13 cellular contexts compared by ENCODE assay signal in the genomic region with DNA sequence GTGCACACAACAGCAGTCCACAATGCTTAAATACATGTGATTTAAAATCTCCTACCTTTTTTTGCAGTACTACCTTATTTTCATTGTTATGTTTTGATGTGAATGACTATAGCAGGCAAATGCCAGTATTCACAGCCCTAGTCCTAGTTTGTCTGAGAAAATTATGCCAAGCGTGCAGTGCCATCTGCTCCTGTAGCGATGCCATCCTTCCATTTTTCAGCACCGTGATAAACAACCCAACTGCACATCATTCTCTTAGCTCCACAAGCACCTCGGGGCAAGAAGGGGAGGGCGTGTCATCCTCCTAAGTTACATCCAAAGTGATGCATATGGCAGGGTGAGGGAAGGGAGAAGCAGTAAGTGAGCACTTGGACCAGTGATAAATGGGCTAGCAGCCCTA.
DNase-seq lines count a peak whose midpoint lies in the region; ATAC-seq lines count a peak whose summit lies in the region.
"Had no signal": no experiment of that assay in that cellular context is flagged by ENCODE, and none has a peak within 500 bp of the region (broad histone marks: within the 10 kb centered on the region; RNA-seq: fewer than 3 reads in every experiment).

No MANE protein-coding gene starts in this region.

- peak; percentile 98 for DNase-seq in G401 (ENCODE audit: low spot score)
- DNase-seq in NCI-H446 (lab: John Stamatoyannopoulos, UW): peak; percentile 85 to 86
- peak; percentile 69 to 94 for DNase-seq in cerebellar nuclear complex (lab: John Stamatoyannopoulos, UW)
- DNase-seq in left ventricle myocardium superior: no peak
- no peak for DNase-seq in NCI-H2196 (lab: John Stamatoyannopoulos, UW; ENCODE audit: unreplicated experiment)
- no peak for DNase-seq in activated naive CD4-positive, alpha-beta T cell treated with anti-CD3 and anti-CD28 coated beads, Interleukin-2, amount 10 ng/mL, durations not matched to agents 7 days and 5 days
- DNase-seq: CD8-positive, alpha-beta T cell; COR-L47; DMS53 had no signal

- H3K36me3 Mint-ChIP-seq in activated naive CD4-positive, alpha-beta T cell treated with anti-CD3 and anti-CD28 coated beads, Interleukin-2, amount 10 ng/mL, durations not matched to agents 7 days and 5 days: no peaks in the 10 kb centered on the region
- H3K36me3 Mint-ChIP-seq: CD14-positive monocyte; CD8-positive, alpha-beta T cell; IgD-negative memory B cell had no signal

- peaks cover 2% of the 10 kb centered on the region for H3K9me3 Mint-ChIP-seq in activated naive CD4-positive, alpha-beta T cell treated with anti-CD3 and anti-CD28 coated beads, Interleukin-2, amount 10 ng/mL, durations not matched to agents 7 days and 5 days

- no peaks in the 10 kb centered on the region for H3K27me3 Mint-ChIP-seq in activated naive CD4-positive, alpha-beta T cell treated with anti-CD3 and anti-CD28 coated beads, Interleukin-2, amount 10 ng/mL, durations not matched to agents 7 days and 5 days
- H3K27me3 Mint-ChIP-seq: IgD-negative memory B cell had no signal

- H3K27ac Mint-ChIP-seq in activated naive CD4-positive, alpha-beta T cell treated with anti-CD3 and anti-CD28 coated beads, Interleukin-2, amount 10 ng/mL, durations not matched to agents 7 days and 5 days: no peak overlapping the region
- H3K27ac Mint-ChIP-seq: CD14-positive monocyte; CD8-positive, alpha-beta T cell; IgD-negative memory B cell had no signal

- H3K4me1 Mint-ChIP-seq in activated naive CD4-positive, alpha-beta T cell treated with anti-CD3 and anti-CD28 coated beads, Interleukin-2, amount 10 ng/mL, durations not matched to agents 7 days and 5 days: no peaks in the 10 kb centered on the region
- H3K4me1 Mint-ChIP-seq: CD14-positive monocyte, IgD-negative memory B cell had no signal

- CTCF ChIA-PET in activated naive CD4-positive, alpha-beta T cell treated with anti-CD3 and anti-CD28 coated beads, Interleukin-2, amount 10 ng/mL, durations not matched to agents 7 days and 5 days (lab: Charles Lee): no interaction called here

- in situ Hi-C loops in G401 (cut with HindIII; ENCODE audit: low sequenced_read_pairs): no loop called here

- H3K4me3 Mint-ChIP-seq in activated naive CD4-positive, alpha-beta T cell treated with anti-CD3 and anti-CD28 coated beads, Interleukin-2, amount 10 ng/mL, durations not matched to agents 7 days and 5 days: no peak overlapping the region
- H3K4me3 Mint-ChIP-seq: CD14-positive monocyte; CD8-positive, alpha-beta T cell; IgD-negative memory B cell had no signal

- intact Hi-C loops in left ventricle myocardium superior (cut with micrococcal nuclease): no loop called here

- ATAC-seq in left ventricle myocardium superior (no peak), HG02588 (IDR thresholded peaks at IDR 0.05; ENCODE audit: unreplicated experiment) (no peak)
- ATAC-seq: CD8-positive, alpha-beta T cell; GM12878 had no signal

Comparison
In these comparisons a context has a peak if more than half of its experiments do, and no peak if none do; other contexts are left out.
1. DNase-seq: peak in G401 (single experiment), NCI-H446 (2 of 2) and cerebellar nuclear complex (2 of 2); none in left ventricle myocardium superior (single experiment), NCI-H2196 (single experiment) and activated naive CD4-positive, alpha-beta T cell treated with anti-CD3 and anti-CD28 coated beads, Interleukin-2, amount 10 ng/mL, durations not matched to agents 7 days and 5 days (single experiment).